Comparison of ENCODE assay signal across 12 cellular contexts in genomic region chr11:132632641-132633124, GRCh38.
DNase-seq lines count a peak whose midpoint lies in the region; ATAC-seq, FAIRE-seq and TF ChIP-seq lines count a peak whose summit lies in the region.
"Had no signal": no experiment of that assay in that cellular context is flagged by ENCODE, and none has a peak within 500 bp of the region (broad histone marks: within the 10 kb centered on the region; RNA-seq: fewer than 3 reads in every experiment).

No MANE protein-coding gene starts in this region.

- CTCF ChIA-PET in BJ (lab: Yijun Ruan, JAX) = no interaction called here
- CTCF ChIA-PET in activated CD8-positive, alpha-beta memory T cell treated with anti-CD3 and anti-CD28 coated beads, Interleukin-2, amount 10 ng/mL, durations not matched to agents 7 days and 5 days (lab: Charles Lee) = interaction anchor here (0.7 kb wide), 1 partner anchor 13 kb away, joined by 4 read pairs; no protein-coding TSS in a partner anchor

- H3K4me3 Mint-ChIP-seq in activated CD8-positive, alpha-beta memory T cell treated with anti-CD3 and anti-CD28 coated beads, Interleukin-2, amount 10 ng/mL, durations not matched to agents 7 days and 5 days = no peak overlapping the region
- H3K4me3 Mint-ChIP-seq: activated naive CD8-positive, alpha-beta T cell; T-helper 1 cell treated with Interleukin-12 subunit alpha and Interleukin-12 subunit beta and Interleukin-4 antibody, amounts not matched to agents 30 μg/mL and 1 μg/mL, for 36 hours had no signal

- H3K27me3 ChIP-seq in BJ (ENCODE audit: control insufficient read depth, insufficient read depth, low read length) = no peaks in the 10 kb centered on the region
- no peaks in the 10 kb centered on the region for H3K27me3 ChIP-seq in left lung

- POLR2A ChIA-PET in BJ (lab: Charles Lee) = no interaction called here

- no peak for TF ChIP-seq CTCF in BJ (IDR thresholded peaks at IDR 0.05; ENCODE audit: insufficient read depth, low read depth, low read length)
- TF ChIP-seq CTCF in left lung (IDR thresholded peaks at IDR 0.05) = no peak
- TF ChIP-seq CTCF in kidney (IDR thresholded peaks at IDR 0.05; ENCODE audit: borderline replicate concordance, extremely low read depth, insufficient read depth) = no peak

- H3K9me3 Mint-ChIP-seq in activated CD8-positive, alpha-beta memory T cell treated with anti-CD3 and anti-CD28 coated beads, Interleukin-2, amount 10 ng/mL, durations not matched to agents 7 days and 5 days (ENCODE audit: low read depth) = no peaks in the 10 kb centered on the region

- intact Hi-C loops in left lung (cut with DNase I) (no loop called here), kidney (cut with DNase I) (no loop called here)

- H3K9me3 ChIP-seq in left lung (no peaks in the 10 kb centered on the region), kidney (ENCODE audit: control insufficient read depth in 1 of 2, low read length in 2 of 2) (no peaks in the 10 kb centered on the region)

- H3K27me3 Mint-ChIP-seq in activated CD8-positive, alpha-beta memory T cell treated with anti-CD3 and anti-CD28 coated beads, Interleukin-2, amount 10 ng/mL, durations not matched to agents 7 days and 5 days = no peaks in the 10 kb centered on the region
- H3K27me3 Mint-ChIP-seq: activated naive CD8-positive, alpha-beta T cell had no signal

- no peak overlapping the region for H3K4me3 ChIP-seq in BJ (ENCODE audit: low read depth, low read length)
- H3K4me3 ChIP-seq in left lung = no peak overlapping the region
- H3K4me3 ChIP-seq in kidney (ENCODE audit: low read length in 2 of 2) = no peak overlapping the region

- no peaks in the 10 kb centered on the region for H3K4me1 Mint-ChIP-seq in activated CD8-positive, alpha-beta memory T cell treated with anti-CD3 and anti-CD28 coated beads, Interleukin-2, amount 10 ng/mL, durations not matched to agents 7 days and 5 days

- no peaks in the 10 kb centered on the region for H3K36me3 ChIP-seq in BJ (ENCODE audit: control insufficient read depth, insufficient read depth, low read length)
- no peaks in the 10 kb centered on the region for H3K36me3 ChIP-seq in left lung
- no peaks in the 10 kb centered on the region for H3K36me3 ChIP-seq in kidney (ENCODE audit: control insufficient read depth in 1 of 2, insufficient read depth in 2 of 2, low read length in 2 of 2)

- no peaks in the 10 kb centered on the region for H3K36me3 Mint-ChIP-seq in activated CD8-positive, alpha-beta memory T cell treated with anti-CD3 and anti-CD28 coated beads, Interleukin-2, amount 10 ng/mL, durations not matched to agents 7 days and 5 days
- H3K36me3 Mint-ChIP-seq: activated naive CD8-positive, alpha-beta T cell had no signal

- no peak overlapping the region for H3K27ac ChIP-seq in left lung
- no peak overlapping the region for H3K27ac ChIP-seq in kidney (ENCODE audit: low read depth in 2 of 2, low read length in 2 of 2)

- peak; percentile 85 for ATAC-seq in left lung
- no peak for ATAC-seq in activated CD8-positive, alpha-beta memory T cell treated with anti-CD3 and anti-CD28 coated beads, Interleukin-2, amount 10 ng/mL, durations not matched to agents 7 days and 5 days
- ATAC-seq: sciatic nerve had no signal

- H3K9ac ChIP-seq in kidney (ENCODE audit: low read length in 2 of 2) = no peak overlapping the region

- DNase-seq in BJ (ENCODE audit: low read depth) (peak; percentile 98), NCI-H1048 (lab: John Stamatoyannopoulos, UW) (peak; percentile 71), astrocyte of the hippocampus (ENCODE audit: low read depth, low spot score) (peak; percentile 93), left lung (no peak), NCI-H446 (lab: John Stamatoyannopoulos, UW) (no peak), kidney (no peak)
- DNase-seq in activated CD8-positive, alpha-beta memory T cell treated with anti-CD3 and anti-CD28 coated beads, Interleukin-2, amount 50 U/mL, for 48 hours = no peak
- DNase-seq in activated CD8-positive, alpha-beta memory T cell treated with anti-CD3 and anti-CD28 coated beads, Interleukin-2, amount 10 ng/mL, durations not matched to agents 7 days and 5 days = no peak

- no peaks in the 10 kb centered on the region for H3K4me1 ChIP-seq in left lung
- no peaks in the 10 kb centered on the region for H3K4me1 ChIP-seq in kidney (ENCODE audit: control insufficient read depth in 1 of 2, insufficient read depth in 1 of 2, low read depth in 1 of 2, low read length in 2 of 2)

- FAIRE-seq in kidney (lab: Jason Lieb, UNC) = no peak
- FAIRE-seq: H1 had no signal

- H3K27ac Mint-ChIP-seq in activated CD8-positive, alpha-beta memory T cell treated with anti-CD3 and anti-CD28 coated beads, Interleukin-2, amount 10 ng/mL, durations not matched to agents 7 days and 5 days = no peak overlapping the region
- H3K27ac Mint-ChIP-seq: activated naive CD8-positive, alpha-beta T cell; T-helper 1 cell treated with Interleukin-12 subunit alpha and Interleukin-12 subunit beta and Interleukin-4 antibody, amounts not matched to agents 30 μg/mL and 1 μg/mL, for 36 hours had no signal

Comparison
In these comparisons a context has a peak if more than half of its experiments do, and no peak if none do; other contexts are left out.
1. DNase-seq: peak in BJ (single experiment), NCI-H1048 (single experiment) and astrocyte of the hippocampus (single experiment); none in left lung (0 of 2), activated CD8-positive, alpha-beta memory T cell treated with anti-CD3 and anti-CD28 coated beads, Interleukin-2, amount 50 U/mL, for 48 hours (single experiment), activated CD8-positive, alpha-beta memory T cell treated with anti-CD3 and anti-CD28 coated beads, Interleukin-2, amount 10 ng/mL, durations not matched to agents 7 days and 5 days (single experiment), NCI-H446 (0 of 2) and kidney (single experiment).